8 cellular contexts compared by ENCODE assay signal in the genomic region with DNA sequence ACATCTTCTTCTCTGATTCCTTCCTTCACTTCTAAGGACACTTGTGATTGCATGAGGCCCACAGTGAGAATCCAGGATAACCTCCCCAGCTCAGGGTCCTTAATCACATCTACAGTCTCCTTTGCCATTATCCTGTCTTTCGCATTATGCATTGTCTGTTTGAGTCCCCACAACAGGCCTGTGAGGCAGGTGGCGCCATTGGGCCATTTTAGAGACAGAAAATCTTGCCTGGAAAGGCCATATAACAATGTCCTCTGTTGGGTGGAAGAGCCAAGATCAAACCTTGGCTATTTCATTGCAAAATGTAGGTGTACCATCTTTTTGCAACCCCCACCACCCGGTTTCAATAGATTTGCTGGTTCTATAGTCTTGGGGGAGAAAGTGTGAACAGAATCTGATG. TPM values are rescaled to one million over a fixed set of nuclear protein-coding genes. Genes with fewer than 3 reads are reported as not detected.
DNase-seq lines count a peak whose midpoint lies in the region; ATAC-seq lines count a peak whose summit lies in the region.

No MANE protein-coding gene starts in this region.

- peak; percentile 3 for DNase-seq in Daoy (ENCODE audit: low read depth)
- DNase-seq in NCI-H1048 (lab: John Stamatoyannopoulos, UW): peak; percentile 12
- peak; percentile 68 for DNase-seq in activated CD4-positive, alpha-beta T cell treated with anti-CD3 and anti-CD28 coated beads for 48 hours
- peak; percentile 70 for DNase-seq in dermis blood vessel endothelial cell
- DNase-seq in medulla oblongata (ENCODE audit: extremely low spot score): peak; percentile 81
- DNase-seq in stimulated activated CD8-positive, alpha-beta memory T cell treated with anti-CD3 and anti-CD28 coated beads, Interleukin-7, amount 100 ng/mL, for 1 hour (ENCODE audit: low read depth in 2 of 2): peak; percentile 30 to 49
- no peak for DNase-seq in OCI-M2 (lab: John Stamatoyannopoulos, UW; ENCODE audit: unreplicated experiment)

- peak; percentile 77 for ATAC-seq in GM21528 (IDR thresholded peaks at IDR 0.05; ENCODE audit: low FRiP score, unreplicated experiment)

RNA-seq across cellular contexts. Expression of a gene that starts 11.8 kb away (rescaled TPM):
- 11.5 and 43.5 TPM in 2 replicates for total RNA-seq in Daoy (2014; rRNA removed; shearing (Covaris generic))
- 38.1 and 47.3 TPM in 2 replicates for total RNA-seq in dermis blood vessel endothelial cell
